ENCODE assay signal across 8 cellular contexts in genomic region chr1:153958111-153958960, GRCh38. TPM values are rescaled to one million over a fixed set of nuclear protein-coding genes. Genes with fewer than 3 reads are reported as not detected.
A peak's percentile ranks its signal among the peaks of the same experiment; 100 is the strongest.
DNase-seq lines count a peak whose midpoint lies in the region; TF ChIP-seq lines count a peak whose summit lies in the region.

Gene CRTC2, minus strand, starts transcription at chr1:153958612. Its CDS starts 115 bp downstream, at chr1:153958497.

- no peaks in the 10 kb centered on the region for H3K9me3 ChIP-seq in neuron (ENCODE audit: low read length)
- H3K9me3 ChIP-seq in subcutaneous abdominal adipose tissue (ENCODE audit: control insufficient read depth in 5 of 5, low read length in 5 of 5): no peaks in the 10 kb centered on the region

- H3K36me3 ChIP-seq in neuron (ENCODE audit: insufficient read depth, low read length) (peaks cover 33% of the 10 kb centered on the region), subcutaneous abdominal adipose tissue (ENCODE audit: control insufficient read depth in 5 of 5, insufficient read depth in 5 of 5, low read length in 5 of 5) (peaks cover 0 to 35% (median 22%) of the 10 kb centered on the region in 5 donors)

- peak within 1 kb of the TSS; percentile 79 for H3K27ac ChIP-seq in subcutaneous abdominal adipose tissue (ENCODE audit: low read depth, low read length)

- H2AFZ ChIP-seq in neuron (ENCODE audit: low read depth, low read length): peak within 1 kb of the TSS; percentile 52

- in situ Hi-C loops in SK-MEL-5 (cut with HindIII; ENCODE audit: low pct_unique_long_range_greater_than_20kb, low sequenced_read_pairs): no loop called here

- H3K27me3 ChIP-seq in neuron (ENCODE audit: insufficient read depth, low read length): no peaks in the 10 kb centered on the region
- H3K27me3 ChIP-seq in subcutaneous abdominal adipose tissue (ENCODE audit: control insufficient read depth in 5 of 5, insufficient read depth in 4 of 5, low read length in 5 of 5): no peaks in the 10 kb centered on the region

- peak within 1 kb of the TSS; percentile 86 to 97 (median 93) for H3K9ac ChIP-seq in subcutaneous abdominal adipose tissue (ENCODE audit: low read length in 5 of 5)

- peak within 1 kb of the TSS; percentile 93 for H3K4me3 ChIP-seq in HFF-Myc (replicated peaks; ENCODE audit: low read depth, low read length)
- peak within 1 kb of the TSS; percentile 76 for H3K4me3 ChIP-seq in neuron (ENCODE audit: low read length)
- peak within 1 kb of the TSS; percentile 89 to 95 (median 94) for H3K4me3 ChIP-seq in subcutaneous abdominal adipose tissue (ENCODE audit: low read depth in 1 of 5, low read length in 5 of 5)

- H3K4me1 ChIP-seq in neuron (ENCODE audit: insufficient read depth, low read length): peaks cover 37% of the 10 kb centered on the region
- peaks cover 11 to 69% (median 61%) of the 10 kb centered on the region in 5 donors for H3K4me1 ChIP-seq in subcutaneous abdominal adipose tissue (ENCODE audit: control insufficient read depth in 5 of 5, insufficient read depth in 5 of 5, low read length in 5 of 5)

- DNase-seq in GM03348 (ENCODE audit: low spot score) (peak; percentile 96), HFF-Myc (ENCODE audit: extremely low read depth, low read depth) (peak; percentile 98), MV-4-11 (lab: John Stamatoyannopoulos, UW) (peak; percentile 99), SK-MEL-5 (ENCODE audit: low read depth, low spot score) (peak; percentile 100), foreskin melanocyte (peak; percentile 99)
- DNase-seq in activated naive CD4-positive, alpha-beta T cell treated with Interleukin-2 at 50 U/mL for 16 hours: peak; percentile 98

- no peak for TF ChIP-seq CTCF in HFF-Myc (IDR thresholded peaks at IDR 0.05; ENCODE audit: low read depth, low read length, missing control alignments)

RNA-seq across cellular contexts. Expression of gene CRTC2, which starts in this region (rescaled TPM):
- 11.1 and 14.8 TPM in 2 replicates for total RNA-seq in SK-MEL-5 (2014; rRNA removed; shearing (Covaris generic))
- polyA plus RNA-seq in SK-MEL-5 (2015; cell fraction: cytosol; rRNA removed): 44.4 and 50.0 TPM in 2 replicates
- polyA plus RNA-seq in SK-MEL-5 (2015; cell fraction: nucleus; rRNA removed): 75.0 and 121 TPM in 2 replicates

Comparison
In these comparisons a context has a peak if more than half of its experiments do, and no peak if none do; other contexts are left out.
1. Peak in every context shown above with its lines: DNase-seq, H3K4me3 ChIP-seq and H3K27ac ChIP-seq.